In genomic region chr22:40631925-40632324, GRCh38 we compare ENCODE assay signal across 31 cellular contexts. TPM values are rescaled to one million over a fixed set of nuclear protein-coding genes. Genes with fewer than 3 reads are reported as not detected.
DNase-seq lines count a peak whose midpoint lies in the region; ATAC-seq and TF ChIP-seq lines count a peak whose summit lies in the region.
"Had no signal": no experiment of that assay in that cellular context is flagged by ENCODE, and none has a peak within 500 bp of the region (broad histone marks: within the 10 kb centered on the region; RNA-seq: fewer than 3 reads in every experiment).

No MANE protein-coding gene starts in this region.

- H3K4me3 ChIP-seq in SU-DHL-6 (ENCODE audit: insufficient read depth, low read length, poor library complexity, severe bottlenecking) (no peak overlapping the region), hepatocyte (no peak overlapping the region)
- H3K4me3 ChIP-seq: body of pancreas, esophagus muscularis mucosa, HAP-1, lung, transverse colon had no signal

- TF ChIP-seq CTCF in SU-DHL-6 (IDR thresholded peaks at IDR 0.05; ENCODE audit: insufficient read depth, low read length, poor library complexity, severe bottlenecking) (no peak), hepatocyte (IDR thresholded peaks at IDR 0.05; ENCODE audit: poor library complexity) (no peak)

- H3K4me3 Mint-ChIP-seq in immature natural killer cell = no peak overlapping the region
- H3K4me3 Mint-ChIP-seq: CD14-positive monocyte; natural killer cell treated with Interleukin-12 subunit alpha and Interleukin-12 subunit beta and Interleukin-15 and Interleukin-18, amount 100 ng/mL, for 72 hours; T-helper 1 cell treated with Interleukin-12 subunit alpha and Interleukin-12 subunit beta and Interleukin-4 antibody, amounts not matched to agents 30 μg/mL and 1 μg/mL, for 36 hours had no signal

- H4K20me1 ChIP-seq in SU-DHL-6 (ENCODE audit: low read depth, low read length) = peaks cover 45% of the 10 kb centered on the region; the same call in 1 of the 2 replicates
- H4K20me1 ChIP-seq in hepatocyte (ENCODE audit: insufficient read depth, poor library complexity, severe bottlenecking) = peaks cover 52% of the 10 kb centered on the region

- no peaks in the 10 kb centered on the region for H3K9me3 ChIP-seq in SU-DHL-6 (ENCODE audit: insufficient read depth, low read length)
- no peaks in the 10 kb centered on the region for H3K9me3 ChIP-seq in hepatocyte (ENCODE audit: low read depth)
- H3K9me3 ChIP-seq: body of pancreas, esophagus muscularis mucosa, HAP-1, transverse colon had no signal

- H3K4me2 ChIP-seq in SU-DHL-6 (ENCODE audit: low read depth, low read length, poor library complexity, severe bottlenecking) (peak overlapping the region; percentile 7), hepatocyte (no peak overlapping the region)

- H3K4me1 ChIP-seq in hepatocyte (ENCODE audit: insufficient read depth) = peaks cover 13% of the 10 kb centered on the region

- H2AFZ ChIP-seq in SU-DHL-6 (ENCODE audit: low read depth, low read length, severe bottlenecking) (no peak overlapping the region), hepatocyte (no peak overlapping the region)

- DNase-seq in DMS 273 (lab: John Stamatoyannopoulos, UW; ENCODE audit: unreplicated experiment) (peak; percentile 36), DMS 273 treated with DMSO at 0.1 percent for 48 hours (lab: John Stamatoyannopoulos, UW) (no peak), immature natural killer cell (no peak), hippocampal formation (lab: John Stamatoyannopoulos, UW) (no peak), hepatocyte (ENCODE audit: low spot score) (no peak), T-helper 9 cell (no peak)
- DNase-seq: activated CD4-positive, alpha-beta T cell treated with anti-CD3 and anti-CD28 coated beads, Interleukin-2, amount 50 U/mL, for 4 hours; activated T-cell treated with anti-CD3 and anti-CD28 coated beads, Interleukin-2, amount 50 U/mL, for 48 hours; body of pancreas; foreskin fibroblast; Kasumi-1; kidney; MV-4-11; NCI-H146; NCI-H345; RPMI8226; stimulated activated CD4-positive, alpha-beta T cell treated with anti-CD3 and anti-CD28 coated beads, Interleukin-15, amount 100 ng/mL, for 24 hours; stimulated activated CD4-positive, alpha-beta T cell treated with anti-CD3 and anti-CD28 coated beads, Interleukin-4, amount 100 ng/mL, for 4 hours; transverse colon had no signal

- H3K27ac ChIP-seq in SU-DHL-6 (ENCODE audit: low read depth, low read length) = no peak overlapping the region
- no peak overlapping the region for H3K27ac ChIP-seq in hepatocyte
- H3K27ac ChIP-seq: 22Rv1, body of pancreas, esophagus muscularis mucosa, transverse colon had no signal

- H3F3A ChIP-seq in SU-DHL-6 (ENCODE audit: insufficient read depth) = 0 out of 2 replicates have a peak, but pooled peaks cover 3% of the 10 kb centered on the region

- H3K36me3 Mint-ChIP-seq in immature natural killer cell = no peaks in the 10 kb centered on the region
- H3K36me3 Mint-ChIP-seq: natural killer cell treated with Interleukin-12 subunit alpha and Interleukin-12 subunit beta and Interleukin-15 and Interleukin-18, amount 100 ng/mL, for 72 hours had no signal

- H3K27me3 Mint-ChIP-seq in immature natural killer cell (ENCODE audit: low read depth in 3 of 3) = peaks cover 6 to 14% (median 10%) of the 10 kb centered on the region in 3 donors
- H3K27me3 Mint-ChIP-seq: natural killer cell treated with Interleukin-12 subunit alpha and Interleukin-12 subunit beta and Interleukin-15 and Interleukin-18, amount 100 ng/mL, for 72 hours had no signal

- peaks cover 60 to 82% of the 10 kb centered on the region in 2 donors for H3K4me1 Mint-ChIP-seq in immature natural killer cell

- no peak for ATAC-seq in GM21528 (IDR thresholded peaks at IDR 0.05; ENCODE audit: low FRiP score, unreplicated experiment)
- ATAC-seq: body of pancreas; HepG2; natural killer cell treated with Interleukin-12 subunit alpha and Interleukin-12 subunit beta and Interleukin-15 and Interleukin-18, amount 100 ng/mL, for 72 hours had no signal

- H3K27me3 ChIP-seq in SU-DHL-6 (ENCODE audit: low read length) (no peaks in the 10 kb centered on the region), hepatocyte (no peaks in the 10 kb centered on the region)
- H3K27me3 ChIP-seq: body of pancreas, esophagus muscularis mucosa, transverse colon had no signal

- 99% methylated on average over 2 of the region's 2 CpGs for WGBS in hepatocyte (ENCODE audit: low lambda C conversion rate, missing lambda C conversion rate)

- H3K36me3 ChIP-seq in SU-DHL-6 (ENCODE audit: low read length) = no peaks in the 10 kb centered on the region
- no peaks in the 10 kb centered on the region for H3K36me3 ChIP-seq in hepatocyte (replicated peaks; ENCODE audit: insufficient read depth, low read depth)
- H3K36me3 ChIP-seq: esophagus muscularis mucosa, HAP-1, transverse colon had no signal

- no peaks in the 10 kb centered on the region for H3K9me2 ChIP-seq in SU-DHL-6 (replicated peaks; ENCODE audit: insufficient read depth, low read length)
- H3K9me2 ChIP-seq in hepatocyte (replicated peaks; ENCODE audit: insufficient read depth) = no peaks in the 10 kb centered on the region

- H3K79me2 ChIP-seq in SU-DHL-6 (ENCODE audit: insufficient read depth, low read length) = peaks cover 95% of the 10 kb centered on the region
- peaks cover 93% of the 10 kb centered on the region for H3K79me2 ChIP-seq in hepatocyte

- no peaks in the 10 kb centered on the region for H3K9me3 Mint-ChIP-seq in immature natural killer cell
- H3K9me3 Mint-ChIP-seq: CD14-positive monocyte; natural killer cell treated with Interleukin-12 subunit alpha and Interleukin-12 subunit beta and Interleukin-15 and Interleukin-18, amount 100 ng/mL, for 72 hours; T-helper 1 cell treated with Interleukin-12 subunit alpha and Interleukin-12 subunit beta and Interleukin-4 antibody, amounts not matched to agents 30 μg/mL and 1 μg/mL, for 36 hours had no signal

- no peak overlapping the region for H3K9ac ChIP-seq in SU-DHL-6 (ENCODE audit: low read length)

- peak overlapping the region in 4 of 6 donors; percentile 3 to 46 (median 23) for H3K27ac Mint-ChIP-seq in immature natural killer cell
- H3K27ac Mint-ChIP-seq: natural killer cell treated with Interleukin-12 subunit alpha and Interleukin-12 subunit beta and Interleukin-15 and Interleukin-18, amount 100 ng/mL, for 72 hours; T-helper 1 cell treated with Interleukin-12 subunit alpha and Interleukin-12 subunit beta and Interleukin-4 antibody, amounts not matched to agents 30 μg/mL and 1 μg/mL, for 36 hours had no signal

RNA-seq across cellular contexts. Expression of gene MRTFA, which starts 4.6 kb away (rescaled TPM):
- polyA plus RNA-seq in immature natural killer cell (10 to 100 TPM in 1 of 3 donors, 1 to 10 TPM in 2; 5.0 to 23.5 (median 7.3) TPM), hepatocyte (19.0 and 20.9 TPM in 2 replicates)
- total RNA-seq in hepatocyte = 16.7 and 29.7 TPM in 2 replicates

RNA-seq across cellular contexts. Expression of gene MCHR1, which starts 47.4 kb away (rescaled TPM):
- polyA plus RNA-seq in immature natural killer cell (not detected), hepatocyte (1.1 TPM in 1 of 2 replicates, not detected in the other)
- 0.50 and 1.1 TPM in 2 replicates for total RNA-seq in hepatocyte
- total RNA-seq: body of pancreas; kidney; natural killer cell treated with Interleukin-12 subunit alpha and Interleukin-12 subunit beta and Interleukin-15 and Interleukin-18, amount 100 ng/mL, for 72 hours; osteoblast; pulmonary artery endothelial cell had no signal
